29 cellular contexts compared by ENCODE assay signal in genomic region chr4:75244325-75244724, GRCh38.
"Had no signal": no experiment of that assay in that cellular context is flagged by ENCODE, and none has a peak within 500 bp of the region (broad histone marks: within the 10 kb centered on the region; RNA-seq: fewer than 3 reads in every experiment).

No MANE protein-coding gene starts in this region.

- H3K4me1 ChIP-seq: esophagus squamous epithelium, gastroesophageal sphincter had no signal

- H3K4me3 ChIP-seq: esophagus squamous epithelium, gastroesophageal sphincter had no signal

- H3K36me3 ChIP-seq: brain microvascular endothelial cell, esophagus squamous epithelium, gastroesophageal sphincter had no signal

- ATAC-seq: activated T-cell treated with anti-CD3 and anti-CD28 coated beads, Interleukin-2, amount 50 U/mL, for 72 hours; gastroesophageal sphincter; T-helper 17 cell; WTC11 had no signal

- DNase-seq: activated CD4-positive, alpha-beta memory T cell treated with anti-CD3 and anti-CD28 coated beads, Interleukin-2, amount 10 ng/mL, durations not matched to agents 7 days and 5 days; activated CD4-positive, alpha-beta T cell treated with anti-CD3 and anti-CD28 coated beads for 1 hour; activated CD4-positive, alpha-beta T cell treated with anti-CD3 and anti-CD28 coated beads for 4 hours; activated CD4-positive, alpha-beta T cell treated with anti-CD3 and anti-CD28 coated beads, Interleukin-2, amount 10 ng/mL, durations not matched to agents 7 days and 5 days; activated CD4-positive, alpha-beta T cell treated with anti-CD3 and anti-CD28 coated beads, Interleukin-2, amount 50 U/mL, for 4 hours; activated CD8-positive, alpha-beta memory T cell treated with anti-CD3 and anti-CD28 coated beads, Interleukin-2, amount 50 U/mL, for 48 hours; activated effector memory CD4-positive, alpha-beta T cell treated with Interleukin-2 at 50 U/mL for 16 hours; activated gamma-delta T cell treated with Interleukin-2 at 50 U/mL for 16 hours; activated naive CD4-positive, alpha-beta T cell treated with anti-CD3 and anti-CD28 coated beads, Interleukin-2, amount 50 U/mL, for 16 hours; activated naive CD4-positive, alpha-beta T cell treated with Interleukin-2 at 50 U/mL for 16 hours; activated T-cell treated with anti-CD3 and anti-CD28 coated beads for 4 hours; activated T-cell treated with anti-CD3 and anti-CD28 coated beads, Interleukin-2, amount 50 U/mL, for 24 hours; activated T-cell treated with anti-CD3 and anti-CD28 coated beads, Interleukin-2, amount 50 U/mL, for 72 hours; amniotic stem cell; anterior cingulate cortex; brain microvascular endothelial cell; effector CD8-positive, alpha-beta T cell; esophagus squamous epithelium; foreskin melanocyte; SW 1271; T-helper 1 cell; T-helper 17 cell; T1000 had no signal

- H3K9me3 ChIP-seq: esophagus squamous epithelium, gastroesophageal sphincter had no signal

- H3K27ac ChIP-seq: brain microvascular endothelial cell, epithelial cell of prostate, esophagus squamous epithelium, gastroesophageal sphincter had no signal

- FAIRE-seq: astrocyte, bronchial epithelial cell, endothelial cell of umbilical vein had no signal

- H3K27me3 ChIP-seq: brain microvascular endothelial cell, esophagus squamous epithelium, gastroesophageal sphincter had no signal
